35 cellular contexts compared by ENCODE assay signal in genomic region chr15:72323752-72324151, GRCh38.
"Had no signal": no experiment of that assay in that cellular context is flagged by ENCODE, and none has a peak within 500 bp of the region (broad histone marks: within the 10 kb centered on the region; RNA-seq: fewer than 3 reads in every experiment).

No MANE protein-coding gene starts in this region.

- H3K27me3 Mint-ChIP-seq: activated B cell treated with CpG ODN at 0.5 μM for 24 hours; activated naive CD4-positive, alpha-beta T cell treated with anti-CD3 and anti-CD28 coated beads, Interleukin-2, amount 50 U/mL, for 24 hours had no signal

- H3K4me3 Mint-ChIP-seq: activated B cell treated with CpG ODN at 0.5 μM for 24 hours; activated CD8-positive, alpha-beta memory T cell treated with anti-CD3 and anti-CD28 coated beads, Interleukin-2, amount 10 ng/mL, durations not matched to agents 7 days and 5 days; activated CD8-positive, alpha-beta T cell treated with anti-CD3 and anti-CD28 coated beads, Interleukin-2, amount 10 ng/mL, durations not matched to agents 7 days and 5 days; activated naive CD4-positive, alpha-beta T cell treated with anti-CD3 and anti-CD28 coated beads for 36 hours; activated naive CD4-positive, alpha-beta T cell treated with anti-CD3 and anti-CD28 coated beads, Interleukin-2, amount 50 U/mL, for 24 hours; activated naive CD8-positive, alpha-beta T cell treated with anti-CD3 and anti-CD28 coated beads for 36 hours; activated naive CD8-positive, alpha-beta T cell treated with anti-CD3 and anti-CD28 coated beads, Interleukin-2, amount 50 U/mL, for 24 hours; activated T-helper 1 cell treated with anti-CD3 and anti-CD28 coated beads, Interleukin-12 subunit alpha, Interleukin-12 subunit beta, Interleukin-2, Interleukin-4 antibody, amounts not matched to agents 30 ng/mL and 10 ng/mL and 1 ng/mL, durations not matched to agents 14 hours and 24 hours and 36 hours; dendritic cell treated with granulocyte-macrophage colony-stimulating factor and Interleukin-4, amounts not matched to agents 40 ng/mL and 50 ng/mL, for 4 days; endodermal cell; T-helper 1 cell treated with Interleukin-12 subunit alpha and Interleukin-12 subunit beta and Interleukin-4 antibody, amounts not matched to agents 30 μg/mL and 1 μg/mL, for 36 hours had no signal

- H2AFZ ChIP-seq: hepatocyte had no signal

- H3K79me2 ChIP-seq: hepatocyte had no signal

- H3K9me3 ChIP-seq: adrenal gland, body of pancreas, esophagus muscularis mucosa, gastroesophageal sphincter had no signal

- H3K9me3 Mint-ChIP-seq: T-helper 1 cell treated with Interleukin-12 subunit alpha and Interleukin-12 subunit beta and Interleukin-4 antibody, amounts not matched to agents 30 μg/mL and 1 μg/mL, for 36 hours had no signal

- H3K4me3 ChIP-seq: adrenal gland, body of pancreas, coronary artery, dorsolateral prefrontal cortex, esophagus muscularis mucosa, gastroesophageal sphincter, heart right ventricle, hepatocyte had no signal

- H3K4me2 ChIP-seq: hepatocyte had no signal

- H3K27ac Mint-ChIP-seq: activated B cell treated with CpG ODN at 0.5 μM for 24 hours; activated CD8-positive, alpha-beta memory T cell treated with anti-CD3 and anti-CD28 coated beads, Interleukin-2, amount 10 ng/mL, durations not matched to agents 7 days and 5 days; activated CD8-positive, alpha-beta T cell treated with anti-CD3 and anti-CD28 coated beads, Interleukin-2, amount 10 ng/mL, durations not matched to agents 7 days and 5 days; activated naive CD4-positive, alpha-beta T cell treated with anti-CD3 and anti-CD28 coated beads for 36 hours; activated naive CD4-positive, alpha-beta T cell treated with anti-CD3 and anti-CD28 coated beads, Interleukin-2, amount 50 U/mL, for 24 hours; activated naive CD8-positive, alpha-beta T cell treated with anti-CD3 and anti-CD28 coated beads for 36 hours; activated naive CD8-positive, alpha-beta T cell treated with anti-CD3 and anti-CD28 coated beads, Interleukin-2, amount 50 U/mL, for 24 hours; activated T-helper 1 cell treated with anti-CD3 and anti-CD28 coated beads, Interleukin-12 subunit alpha, Interleukin-12 subunit beta, Interleukin-2, Interleukin-4 antibody, amounts not matched to agents 30 ng/mL and 10 ng/mL and 1 ng/mL, durations not matched to agents 14 hours and 24 hours and 36 hours; activated T-helper 2 cell treated with anti-CD3 and anti-CD28 coated beads, Interferon-gamma antibody, Interleukin-2, Interleukin-4, amounts not matched to agents 10 μg/mL and 5 μg/mL and 100 μg/mL, durations not matched to agents 14 hours and 24 hours and 36 hours; dendritic cell treated with granulocyte-macrophage colony-stimulating factor and Interleukin-4, amounts not matched to agents 40 ng/mL and 50 ng/mL, for 4 days; endodermal cell; T-helper 1 cell treated with Interleukin-12 subunit alpha and Interleukin-12 subunit beta and Interleukin-4 antibody, amounts not matched to agents 30 μg/mL and 1 μg/mL, for 36 hours had no signal

- DNase-seq: activated B cell treated with CpG ODN at 0.5 μM for 24 hours; activated CD4-positive, alpha-beta T cell treated with anti-CD3 and anti-CD28 coated beads for 48 hours; activated CD4-positive, alpha-beta T cell treated with anti-CD3 and anti-CD28 coated beads, Interleukin-2, amount 50 U/mL, for 1 hour; activated CD4-positive, alpha-beta T cell treated with anti-CD3 and anti-CD28 coated beads, Interleukin-2, amount 50 U/mL, for 48 hours; activated CD8-positive, alpha-beta memory T cell treated with anti-CD3 and anti-CD28 coated beads, Interleukin-2, amount 10 ng/mL, durations not matched to agents 7 days and 5 days; activated CD8-positive, alpha-beta memory T cell treated with anti-CD3 and anti-CD28 coated beads, Interleukin-2, amount 50 U/mL, for 4 hours; activated CD8-positive, alpha-beta T cell treated with anti-CD3 and anti-CD28 coated beads, Interleukin-2, amount 10 ng/mL, durations not matched to agents 7 days and 5 days; activated effector memory CD4-positive, alpha-beta T cell treated with anti-CD3 and anti-CD28 coated beads, Interleukin-2, amount 50 U/mL, for 16 hours; activated naive CD4-positive, alpha-beta T cell treated with anti-CD3 and anti-CD28 coated beads for 36 hours; activated naive CD8-positive, alpha-beta T cell treated with anti-CD3 and anti-CD28 coated beads for 36 hours; activated naive CD8-positive, alpha-beta T cell treated with anti-CD3 and anti-CD28 coated beads, Interleukin-2, amount 50 U/mL, for 24 hours; activated T-cell treated with anti-CD3 and anti-CD28 coated beads, Interleukin-2, amount 50 U/mL, for 1 hour; activated T-cell treated with anti-CD3 and anti-CD28 coated beads, Interleukin-2, amount 50 U/mL, for 48 hours; amygdala; aorta; body of pancreas; caudate nucleus; dorsolateral prefrontal cortex; effector memory CD4-positive, alpha-beta T cell; endodermal cell; erythroblast; foreskin keratinocyte; heart right ventricle; T1000; WERI-Rb-1 had no signal

- H3K36me3 ChIP-seq: adrenal gland had no signal

- H3K27ac ChIP-seq: adrenal gland, body of pancreas, coronary artery, dorsolateral prefrontal cortex, esophagus muscularis mucosa, foreskin keratinocyte, gastroesophageal sphincter, heart right ventricle, hepatocyte, WERI-Rb-1 had no signal

- H3K4me1 ChIP-seq: foreskin keratinocyte had no signal
